ENCODE assay signal across 18 cellular contexts in the genomic region with DNA sequence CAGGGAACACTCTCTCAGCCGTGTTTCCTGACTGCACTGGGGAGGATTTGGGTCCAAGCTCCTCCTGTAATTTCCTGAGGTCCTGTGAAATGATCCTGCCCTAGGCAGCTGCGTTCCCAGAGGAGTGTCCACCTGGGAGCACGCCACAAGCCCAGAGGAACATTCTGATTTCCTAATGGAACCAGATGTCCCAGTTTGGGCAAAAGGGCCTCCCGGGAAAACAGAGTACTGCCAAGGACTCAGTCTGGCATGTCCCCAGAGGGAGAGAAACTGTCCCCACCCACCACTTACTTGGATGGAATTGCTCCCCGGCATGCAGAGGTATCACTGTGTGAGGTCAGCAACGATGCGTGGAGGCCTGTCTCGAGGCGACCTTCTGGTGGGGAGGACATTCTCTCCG. TPM values are rescaled to one million over a fixed set of nuclear protein-coding genes. Genes with fewer than 3 reads are reported as not detected.
DNase-seq lines count a peak whose midpoint lies in the region; ATAC-seq and TF ChIP-seq lines count a peak whose summit lies in the region.
"Had no signal": no experiment of that assay in that cellular context is flagged by ENCODE, and none has a peak within 500 bp of the region (broad histone marks: within the 10 kb centered on the region; RNA-seq: fewer than 3 reads in every experiment).

No MANE protein-coding gene starts in this region.

- no peaks in the 10 kb centered on the region for H3K9me3 Mint-ChIP-seq in progenitor cell of endocrine pancreas (ENCODE audit: low read depth)
- H3K9me3 Mint-ChIP-seq in WTC11 = no peaks in the 10 kb centered on the region

- peak overlapping the region; percentile 72 to 84 for H3K27ac ChIP-seq in aorta (ENCODE audit: low read depth in 1 of 2, low read length in 2 of 2)

- POLR2A ChIA-PET in WTC11 (lab: Charles Lee) = no interaction called here

- peak overlapping the region; percentile 50 for H3K27ac Mint-ChIP-seq in progenitor cell of endocrine pancreas
- H3K27ac Mint-ChIP-seq in WTC11 = no peak overlapping the region

- peaks cover 21% of the 10 kb centered on the region for H3K4me1 Mint-ChIP-seq in progenitor cell of endocrine pancreas (ENCODE audit: low read depth)
- peaks cover 10% of the 10 kb centered on the region for H3K4me1 Mint-ChIP-seq in WTC11

- intact Hi-C loops in left ventricle myocardium superior (cut with micrococcal nuclease) = no loop called here
- intact Hi-C loops in Right ventricle myocardium inferior (cut with DNase I) = loop anchor here (5.0 kb wide), 1 partner anchor 35 kb away; a partner anchor contains a TSS
- intact Hi-C loops in aorta (cut with DNase I) = loop anchor here in 1 of 2 donors (5.0 kb wide), 1 partner anchor 180 kb away; a partner anchor contains a TSS

- no peak overlapping the region for H3K4me3 ChIP-seq in aorta (ENCODE audit: low read length in 2 of 2)

- ATAC-seq in left ventricle myocardium superior (peak; percentile 19), Right ventricle myocardium inferior (no peak), aorta (ENCODE audit: low FRiP score) (peak; percentile 32), WTC11 (no peak)
- ATAC-seq: sciatic nerve had no signal

- CTCF ChIA-PET in WTC11 (lab: Charles Lee) = interaction anchor here (1.9 to 3.6 kb wide), 2 partner anchors 9 to 11 kb away, joined by 10 to 16 read pairs; no protein-coding TSS in a partner anchor

- H3K27me3 Mint-ChIP-seq in progenitor cell of endocrine pancreas (peaks cover 7% of the 10 kb centered on the region), WTC11 (ENCODE audit: low read depth) (no peaks in the 10 kb centered on the region)

- H3K36me3 ChIP-seq in aorta (ENCODE audit: control insufficient read depth in 1 of 2, insufficient read depth in 2 of 2, low read length in 1 of 2) = no peaks in the 10 kb centered on the region

- H3K4me3 Mint-ChIP-seq in progenitor cell of endocrine pancreas (ENCODE audit: low read depth) = no peak overlapping the region
- no peak overlapping the region for H3K4me3 Mint-ChIP-seq in WTC11

- H3K9me3 ChIP-seq in aorta (ENCODE audit: control insufficient read depth, low read length) = no peaks in the 10 kb centered on the region

- TF ChIP-seq CTCF in progenitor cell of endocrine pancreas (IDR thresholded peaks at IDR 0.05; ENCODE audit: unreplicated experiment) (no peak), WTC11 (IDR thresholded peaks at IDR 0.05) (no peak)

- H3K36me3 Mint-ChIP-seq in progenitor cell of endocrine pancreas (ENCODE audit: insufficient read depth) (no peaks in the 10 kb centered on the region), WTC11 (no peaks in the 10 kb centered on the region)

- peaks cover 0 to 2% of the 10 kb centered on the region in 2 donors for H3K4me1 ChIP-seq in aorta (ENCODE audit: control insufficient read depth in 1 of 2, insufficient read depth in 2 of 2, low read length in 2 of 2)

- no peak for DNase-seq in left ventricle myocardium superior
- no peak for DNase-seq in Right ventricle myocardium inferior (ENCODE audit: missing footprints)
- DNase-seq in fibroblast of gingiva (ENCODE audit: low read depth) = peak; percentile 40
- no peak for DNase-seq in progenitor cell of endocrine pancreas (ENCODE audit: low spot score, unreplicated experiment)
- DNase-seq in aorta = peak in 1 of 2 donors; percentile 56
- DNase-seq in GOT3 (lab: John Stamatoyannopoulos, UW) = no peak
- no peak for DNase-seq in cerebellum (ENCODE audit: low spot score)
- no peak for DNase-seq in WTC11 (ENCODE audit: low spot score)
- DNase-seq: activated CD4-positive, CD25-positive, alpha-beta regulatory T cell treated with anti-CD3 and anti-CD28 coated beads, Interleukin-2, amount 50 U/mL, for 72 hours; activated naive CD4-positive, alpha-beta T cell; HCEC 1CT; IMR-90; NCI-H2081 treated with DMSO at 0.1 percent for 48 hours; NCI-H82; SHP77 treated with DMSO at 0.1 percent for 48 hours; stimulated activated CD4-positive, alpha-beta T cell treated with anti-CD3 and anti-CD28 coated beads, Interleukin-4, amount 100 ng/mL, for 1 hour; stimulated activated CD8-positive, alpha-beta memory T cell treated with anti-CD3 and anti-CD28 coated beads, Interleukin-4, amount 100 ng/mL, for 48 hours had no signal

- H3K27me3 ChIP-seq in aorta (ENCODE audit: control insufficient read depth in 1 of 2, insufficient read depth in 2 of 2, low read length in 1 of 2) = no peaks in the 10 kb centered on the region

- 5 to 6% methylated on average over 10 of the region's 10 CpGs for WGBS in aorta, 2 donors

TF ChIP-seq in WTC11, 78 proteins besides CTCF, POLR2A, EP300 and RAD21:
- TF ChIP-seq IRF2 (CRISPR knock-in tag; IDR thresholded peaks at IDR 0.05; ENCODE audit: borderline replicate concordance, low read depth) (no peak), CREB1 (CRISPR knock-in tag; IDR thresholded peaks at IDR 0.05) (no peak), SMAD3 (CRISPR knock-in tag; IDR thresholded peaks at IDR 0.05; ENCODE audit: borderline replicate concordance) (no peak), GABPB1 (CRISPR knock-in tag; IDR thresholded peaks at IDR 0.05) (no peak), EMX1 (CRISPR knock-in tag; IDR thresholded peaks at IDR 0.05) (no peak)
- TF ChIP-seq, protein P1, sequence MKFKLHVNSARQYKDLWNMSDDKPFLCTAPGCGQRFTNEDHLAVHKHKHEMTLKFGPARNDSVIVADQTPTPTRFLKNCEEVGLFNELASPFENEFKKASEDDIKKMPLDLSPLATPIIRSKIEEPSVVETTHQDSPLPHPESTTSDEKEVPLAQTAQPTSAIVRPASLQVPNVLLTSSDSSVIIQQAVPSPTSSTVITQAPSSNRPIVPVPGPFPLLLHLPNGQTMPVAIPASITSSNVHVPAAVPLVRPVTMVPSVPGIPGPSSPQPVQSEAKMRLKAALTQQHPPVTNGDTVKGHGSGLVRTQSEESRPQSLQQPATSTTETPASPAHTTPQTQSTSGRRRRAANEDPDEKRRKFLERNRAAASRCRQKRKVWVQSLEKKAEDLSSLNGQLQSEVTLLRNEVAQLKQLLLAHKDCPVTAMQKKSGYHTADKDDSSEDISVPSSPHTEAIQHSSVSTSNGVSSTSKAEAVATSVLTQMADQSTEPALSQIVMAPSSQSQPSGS (CRISPR knock-in tag; IDR thresholded peaks at IDR 0.05; ENCODE audit: borderline replicate concordance, low read depth) = no peak
- TF ChIP-seq, protein P2, sequence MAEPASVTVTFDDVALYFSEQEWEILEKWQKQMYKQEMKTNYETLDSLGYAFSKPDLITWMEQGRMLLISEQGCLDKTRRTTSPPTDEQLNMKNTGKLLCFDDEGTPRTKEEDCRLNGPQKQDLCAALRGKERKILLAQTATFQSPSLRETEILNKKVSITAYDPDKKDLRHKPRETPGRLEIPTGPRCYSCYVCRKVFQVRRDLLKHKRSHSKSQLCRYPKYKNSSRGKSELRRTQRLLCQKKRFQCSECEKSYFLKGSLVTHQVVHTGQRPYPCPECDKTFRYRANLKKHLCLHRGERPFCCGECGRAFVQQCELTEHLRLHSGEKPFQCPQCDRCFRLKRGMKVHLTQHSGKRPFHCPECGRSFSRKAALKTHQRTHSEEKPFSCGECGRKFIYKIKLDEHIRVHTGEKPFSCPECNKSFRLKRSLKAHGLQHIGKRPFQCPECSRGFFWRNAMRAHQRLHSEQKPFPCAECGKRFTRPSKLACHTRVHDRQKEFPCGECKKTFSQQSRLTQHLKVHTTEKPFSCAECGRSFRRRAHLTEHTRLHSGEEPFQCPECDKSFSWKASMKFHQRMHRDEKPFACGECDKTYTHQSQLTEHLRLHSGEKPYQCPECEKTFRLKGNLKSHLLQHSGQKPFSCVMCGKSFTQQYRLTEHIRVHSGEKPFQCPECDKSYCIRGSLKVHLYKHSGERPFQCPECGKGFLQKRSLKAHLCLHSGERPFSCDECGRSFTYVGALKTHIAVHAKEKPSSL (CRISPR knock-in tag; conservative IDR thresholded peaks at IDR 0.05) = no peak
- TF ChIP-seq, protein P3, sequence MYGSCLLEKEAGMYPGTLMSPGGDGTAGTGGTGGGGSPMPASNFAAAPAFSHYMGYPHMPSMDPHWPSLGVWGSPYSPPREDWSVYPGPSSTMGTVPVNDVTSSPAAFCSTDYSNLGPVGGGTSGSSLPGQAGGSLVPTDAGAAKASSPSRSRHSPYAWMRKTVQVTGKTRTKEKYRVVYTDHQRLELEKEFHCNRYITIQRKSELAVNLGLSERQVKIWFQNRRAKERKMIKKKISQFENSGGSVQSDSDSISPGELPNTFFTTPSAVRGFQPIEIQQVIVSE (CRISPR knock-in tag; IDR thresholded peaks at IDR 0.05; ENCODE audit: borderline replicate concordance) = no peak
- TF ChIP-seq, protein P4, sequence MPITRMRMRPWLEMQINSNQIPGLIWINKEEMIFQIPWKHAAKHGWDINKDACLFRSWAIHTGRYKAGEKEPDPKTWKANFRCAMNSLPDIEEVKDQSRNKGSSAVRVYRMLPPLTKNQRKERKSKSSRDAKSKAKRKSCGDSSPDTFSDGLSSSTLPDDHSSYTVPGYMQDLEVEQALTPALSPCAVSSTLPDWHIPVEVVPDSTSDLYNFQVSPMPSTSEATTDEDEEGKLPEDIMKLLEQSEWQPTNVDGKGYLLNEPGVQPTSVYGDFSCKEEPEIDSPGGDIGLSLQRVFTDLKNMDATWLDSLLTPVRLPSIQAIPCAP (CRISPR knock-in tag; IDR thresholded peaks at IDR 0.05) = no peak
TF ChIP-seq in WTC11: peak in this region for 0.

RNA-seq across cellular contexts. Expression of a gene that starts 34.5 kb away (rescaled TPM):
- total RNA-seq in left ventricle myocardium superior (16.4 TPM), Right ventricle myocardium inferior (15.4 TPM), progenitor cell of endocrine pancreas (11.1 and 13.5 TPM in 2 replicates), aorta (10 to 100 TPM; 23.2 to 25.0 TPM), cerebellum (11.9 TPM), WTC11 (2021) (23.4 to 28.3 TPM (median 27.3 TPM) in 3 replicates)
- 10 to 100 TPM; 19.2 to 35.1 TPM for polyA plus RNA-seq in aorta

RNA-seq across cellular contexts. Expression of a gene that starts 52.7 kb away (rescaled TPM):
- total RNA-seq in left ventricle myocardium superior = 33.6 TPM
- 36.7 TPM for total RNA-seq in Right ventricle myocardium inferior
- total RNA-seq in progenitor cell of endocrine pancreas = 57.1 and 57.7 TPM in 2 replicates
- total RNA-seq in aorta = 10 to 100 TPM; 68.2 to 72.6 TPM
- 10 to 100 TPM in 1 of 2 donors, 1 to 10 TPM in 1; 2.3 to 11.0 TPM for polyA plus RNA-seq in aorta
- 73.1 TPM for total RNA-seq in cerebellum
- 54.5 to 67.3 TPM (median 62.0 TPM) in 3 replicates for total RNA-seq in WTC11 (2021)

Comparison
In these comparisons a context has a peak if more than half of its experiments do, and no peak if none do; other contexts are left out.
1. ATAC-seq: peak in left ventricle myocardium superior (single experiment) and aorta (single experiment); none in Right ventricle myocardium inferior (single experiment) and WTC11 (single experiment).